ENCODE assay signal across 8 cellular contexts in genomic region chr3:33636125-33636855, GRCh38.
DNase-seq lines count a peak whose midpoint lies in the region; ATAC-seq and TF ChIP-seq lines count a peak whose summit lies in the region.

No MANE protein-coding gene starts in this region.

- DNase-seq in AG09319 (ENCODE audit: extremely low read depth, low read depth) (peak; percentile 40), NCI-H524 treated with DMSO at 0.1 percent for 48 hours (lab: John Stamatoyannopoulos, UW) (peak; percentile 6), brain pericyte (ENCODE audit: low read depth, low spot score) (peak; percentile 30), left lobe of liver (ENCODE audit: low spot score) (no peak)
- no peak for DNase-seq in activated T-cell treated with anti-CD3 and anti-CD28 coated beads, Interleukin-2, amount 50 U/mL, for 48 hours
- no peak for DNase-seq in activated CD4-positive, CD25-positive, alpha-beta regulatory T cell treated with anti-CD3 and anti-CD28 coated beads, Interleukin-2, amount 50 U/mL, for 72 hours

- peak; percentile 59 for TF ChIP-seq CTCF in AG09319 (IDR thresholded peaks at IDR 0.05; ENCODE audit: low read depth, low read length)

- ATAC-seq in GM18868 (IDR thresholded peaks at IDR 0.05; ENCODE audit: unreplicated experiment) (peak; percentile 54), left lobe of liver (peak; percentile 81), GM18517 (IDR thresholded peaks at IDR 0.05; ENCODE audit: unreplicated experiment) (no peak)

Comparison
In these comparisons a context has a peak if more than half of its experiments do, and no peak if none do; other contexts are left out.
1. DNase-seq: peak in AG09319 (single experiment), NCI-H524 treated with DMSO at 0.1 percent for 48 hours (single experiment) and brain pericyte (single experiment); none in left lobe of liver (single experiment), activated T-cell treated with anti-CD3 and anti-CD28 coated beads, Interleukin-2, amount 50 U/mL, for 48 hours (0 of 2) and activated CD4-positive, CD25-positive, alpha-beta regulatory T cell treated with anti-CD3 and anti-CD28 coated beads, Interleukin-2, amount 50 U/mL, for 72 hours (single experiment).